ENCODE assay signal across 30 cellular contexts in genomic region chr5:171720086-171720485, GRCh38.
"Had no signal": no experiment of that assay in that cellular context is flagged by ENCODE, and none has a peak within 500 bp of the region (broad histone marks: within the 10 kb centered on the region; RNA-seq: fewer than 3 reads in every experiment).

No MANE protein-coding gene starts in this region.

- H3K27ac ChIP-seq: dorsolateral prefrontal cortex, epithelial cell of prostate, foreskin keratinocyte, gastroesophageal sphincter, heart right ventricle, pancreas, prostate gland, sigmoid colon, testis, tibial artery, upper lobe of left lung, uterus had no signal

- H3K9me3 ChIP-seq: mucosa of descending colon, pancreas, prostate gland, testis, upper lobe of left lung, uterus had no signal

- H3K36me3 ChIP-seq: gastroesophageal sphincter, heart right ventricle, pancreas, prostate gland, sigmoid colon, tibial artery, upper lobe of left lung, uterus had no signal

- DNase-seq: central memory CD4-positive, alpha-beta T cell; dorsolateral prefrontal cortex; effector CD4-positive, alpha-beta T cell; foreskin keratinocyte; heart right ventricle; hippocampal formation; mucosa of descending colon; naive B cell; nephron progenitor cell; occipital lobe; pancreas; right cardiac atrium; sigmoid colon; stimulated activated CD4-positive, alpha-beta T cell treated with anti-CD3 and anti-CD28 coated beads, Interleukin-4, amount 100 ng/mL, for 4 hours; stimulated activated naive CD8-positive, alpha-beta T cell treated with anti-CD3 and anti-CD28 coated beads, Interleukin-15, Interleukin-2, amounts not matched to agents 100 U/mL and 50 U/mL, for 24 hours; substantia nigra; testis; tibial artery; upper lobe of left lung; uterus had no signal

- H3K4me3 Mint-ChIP-seq: memory B cell; mesothelial cell of epicardium; naive B cell; nephron progenitor cell; stimulated activated memory B cell treated with anti-CD40 and anti-IgM and Interleukin-4, amounts not matched to agents 10 μg/mL and 1 μg/mL and 100 μg/mL, for 72 hours had no signal

- H3K4me1 ChIP-seq: foreskin keratinocyte, gastroesophageal sphincter, pancreas, prostate gland, sigmoid colon, testis, tibial artery, upper lobe of left lung, uterus had no signal

- H3K9me3 Mint-ChIP-seq: memory B cell; mesothelial cell of epicardium; stimulated activated memory B cell treated with anti-CD40 and anti-IgM and Interleukin-4, amounts not matched to agents 10 μg/mL and 1 μg/mL and 100 μg/mL, for 72 hours had no signal

- H3K27ac Mint-ChIP-seq: memory B cell; mesothelial cell of epicardium; nephron progenitor cell; stimulated activated memory B cell treated with anti-CD40 and anti-IgM and Interleukin-4, amounts not matched to agents 10 μg/mL and 1 μg/mL and 100 μg/mL, for 72 hours had no signal

- H3K27me3 ChIP-seq: gastroesophageal sphincter, sigmoid colon, testis, upper lobe of left lung, uterus had no signal

- H3K4me1 Mint-ChIP-seq: memory B cell; mesothelial cell of epicardium; stimulated activated memory B cell treated with anti-CD40 and anti-IgM and Interleukin-4, amounts not matched to agents 10 μg/mL and 1 μg/mL and 100 μg/mL, for 72 hours had no signal

- ATAC-seq: esophagus mucosa; foreskin keratinocyte; gastroesophageal sphincter; heart right ventricle; mucosa of descending colon; pancreas; right cardiac atrium; stimulated activated memory B cell treated with anti-CD40 and anti-IgM and Interleukin-4, amounts not matched to agents 10 μg/mL and 1 μg/mL and 100 μg/mL, for 72 hours; stimulated activated naive CD8-positive, alpha-beta T cell treated with anti-CD3 and anti-CD28 coated beads, Interleukin-15, Interleukin-2, amounts not matched to agents 100 U/mL and 50 U/mL, for 24 hours had no signal

- H3K36me3 Mint-ChIP-seq: memory B cell; mesothelial cell of epicardium; naive B cell; stimulated activated memory B cell treated with anti-CD40 and anti-IgM and Interleukin-4, amounts not matched to agents 10 μg/mL and 1 μg/mL and 100 μg/mL, for 72 hours had no signal

- FAIRE-seq: colon, keratinocyte, pancreas had no signal

- H3K4me3 ChIP-seq: dorsolateral prefrontal cortex, gastroesophageal sphincter, heart right ventricle, lung, mucosa of descending colon, pancreas, prostate gland, sigmoid colon, testis, tibial artery, upper lobe of left lung, uterus had no signal
